6 cellular contexts compared by ENCODE assay signal in genomic region chr1:153962088-153963029, GRCh38. TPM values are rescaled to one million over a fixed set of nuclear protein-coding genes. Genes with fewer than 3 reads are reported as not detected.
DNase-seq lines count a peak whose midpoint lies in the region; ATAC-seq lines count a peak whose summit lies in the region.

No MANE protein-coding gene starts in this region.

- WGBS in aorta, 2 donors: 26 to 32% methylated on average over 15 to 16 of the region's 16 CpGs

- DNase-seq in ELR (ENCODE audit: low read depth): peak; percentile 83
- DNase-seq in SK-N-MC (ENCODE audit: low read depth, low spot score): no peak
- peak in 1 of 2 donors; percentile 77 for DNase-seq in aorta
- no peak for DNase-seq in superior temporal gyrus (ENCODE audit: extremely low spot score)
- DNase-seq in Ammon's horn (ENCODE audit: low spot score): no peak

- H3K27ac ChIP-seq in SK-N-MC: peak overlapping the region; percentile 27; the same call in 1 of the 2 replicates
- H3K27ac ChIP-seq in aorta (ENCODE audit: low read depth in 1 of 2, low read length in 2 of 2): peak overlapping the region; percentile 85 to 95

- peak overlapping the region; percentile 93 for H3K4me3 ChIP-seq in SK-N-MC
- peak overlapping the region; percentile 88 for H3K4me3 ChIP-seq in iPS-18c (ENCODE audit: insufficient read depth, low read depth, low read length)
- H3K4me3 ChIP-seq in aorta (ENCODE audit: low read length in 2 of 2): peak overlapping the region; percentile 63 to 67

- H3K9ac ChIP-seq in SK-N-MC (ENCODE audit: insufficient read length): peak overlapping the region; percentile 93

- H3K9me3 ChIP-seq in SK-N-MC (ENCODE audit: low read depth, low read length) (no peaks in the 10 kb centered on the region), iPS-18c (ENCODE audit: control insufficient read depth, insufficient read depth, low read length) (peaks cover 4% of the 10 kb centered on the region), aorta (ENCODE audit: control insufficient read depth, low read length) (no peaks in the 10 kb centered on the region)

- H3K36me3 ChIP-seq in SK-N-MC (ENCODE audit: insufficient read depth, low read length): peaks cover 15% of the 10 kb centered on the region; the same call in 1 of the 2 replicates
- H3K36me3 ChIP-seq in aorta (ENCODE audit: control insufficient read depth in 1 of 2, insufficient read depth in 2 of 2, low read length in 1 of 2): peaks cover 0 to 3% of the 10 kb centered on the region in 2 donors

- no peak for ATAC-seq in aorta (ENCODE audit: low FRiP score)

- intact Hi-C loops in aorta (cut with DNase I): no loop called here

- no peaks in the 10 kb centered on the region for H3K27me3 ChIP-seq in aorta (ENCODE audit: control insufficient read depth in 1 of 2, insufficient read depth in 2 of 2, low read length in 1 of 2)

- peaks cover 0 to 2% of the 10 kb centered on the region in 2 donors for H3K4me1 ChIP-seq in aorta (ENCODE audit: control insufficient read depth in 1 of 2, insufficient read depth in 2 of 2, low read length in 2 of 2)

RNA-seq across cellular contexts. Expression of gene SLC39A1, which starts 1.0 kb away (rescaled TPM):
- total RNA-seq in aorta: 10 to 100 TPM; 88.9 to 91.1 TPM
- 10 to 100 TPM; 54.5 to 96.7 TPM for polyA plus RNA-seq in aorta

RNA-seq across cellular contexts. Expression of gene CRTC2, which starts 3.9 kb away (rescaled TPM):
- 10 to 100 TPM; 31.2 to 49.7 TPM for total RNA-seq in aorta
- polyA plus RNA-seq in aorta: 10 to 100 TPM; 14.4 to 71.0 TPM

RNA-seq across cellular contexts. Expression of gene CREB3L4, which starts 5.3 kb away (rescaled TPM):
- 1 to 10 TPM; 5.0 to 8.9 TPM for total RNA-seq in aorta
- polyA plus RNA-seq in aorta: 10 to 100 TPM in 1 of 2 donors, 1 to 10 TPM in 1; 1.4 to 10.7 TPM

RNA-seq across cellular contexts. Expression of gene JTB, which starts 15.1 kb away (rescaled TPM):
- total RNA-seq in aorta: 10 to 100 TPM; 84.8 to 88.3 TPM
- polyA plus RNA-seq in aorta: 100 to 1,000 TPM; 204 to 227 TPM

RNA-seq across cellular contexts. Expression of gene DENND4B, which starts 15.8 kb away (rescaled TPM):
- 10 to 100 TPM; 45.7 to 94.7 TPM for total RNA-seq in aorta
- polyA plus RNA-seq in aorta: 10 to 100 TPM in 1 of 2 donors, 1 to 10 TPM in 1; 6.6 to 34.6 TPM
